In genomic region chr9:73219985-73220626, GRCh38 we compare ENCODE assay signal across 8 cellular contexts.
DNase-seq lines count a peak whose midpoint lies in the region; ATAC-seq lines count a peak whose summit lies in the region.

No MANE protein-coding gene starts in this region.

- peak; percentile 64 for ATAC-seq in GM19328 (IDR thresholded peaks at IDR 0.05; ENCODE audit: unreplicated experiment)
- peak; percentile 91 for ATAC-seq in HG03196 (IDR thresholded peaks at IDR 0.05; ENCODE audit: unreplicated experiment)
- ATAC-seq in activated naive CD4-positive, alpha-beta T cell treated with anti-CD3 and anti-CD28 coated beads, Interleukin-2, amount 50 U/mL, for 72 hours, result peak; percentile 93 to 96

- DNase-seq in AML-193 (lab: John Stamatoyannopoulos, UW) (peak; percentile 93 to 95), activated gamma-delta T cell treated with Interleukin-2 at 50 U/mL for 16 hours (no peak), NCI-H1048 (lab: John Stamatoyannopoulos, UW) (no peak), DMS153 (lab: John Stamatoyannopoulos, UW) (no peak)
- DNase-seq in activated naive CD4-positive, alpha-beta T cell treated with anti-CD3 and anti-CD28 coated beads, Interleukin-2, amount 50 U/mL, for 72 hours (ENCODE audit: low spot score in 2 of 2), result peak in 1 of 2 donors; percentile 32
- peak; percentile 18 for DNase-seq in stimulated activated CD4-positive, alpha-beta T cell treated with anti-CD3 and anti-CD28 coated beads, Interleukin-4, amount 100 ng/mL, for 1 hour

- peaks cover 12 to 16% of the 10 kb centered on the region in 2 donors for H3K36me3 Mint-ChIP-seq in activated naive CD4-positive, alpha-beta T cell treated with anti-CD3 and anti-CD28 coated beads, Interleukin-2, amount 50 U/mL, for 72 hours

- peak overlapping the region; percentile 48 to 86 for H3K27ac Mint-ChIP-seq in activated naive CD4-positive, alpha-beta T cell treated with anti-CD3 and anti-CD28 coated beads, Interleukin-2, amount 50 U/mL, for 72 hours

- peaks cover under 1 to 5% of the 10 kb centered on the region in 2 donors for H3K9me3 Mint-ChIP-seq in activated naive CD4-positive, alpha-beta T cell treated with anti-CD3 and anti-CD28 coated beads, Interleukin-2, amount 50 U/mL, for 72 hours

Comparison
In these comparisons a context has a peak if more than half of its experiments do, and no peak if none do; other contexts are left out.
1. DNase-seq: peak in AML-193 (2 of 2) and stimulated activated CD4-positive, alpha-beta T cell treated with anti-CD3 and anti-CD28 coated beads, Interleukin-4, amount 100 ng/mL, for 1 hour (single experiment); none in activated gamma-delta T cell treated with Interleukin-2 at 50 U/mL for 16 hours (single experiment), NCI-H1048 (single experiment) and DMS153 (single experiment).
2. Peak in every context shown above with its lines, with median percentiles within 50 percentile points of each other: ATAC-seq.